In the genomic region with DNA sequence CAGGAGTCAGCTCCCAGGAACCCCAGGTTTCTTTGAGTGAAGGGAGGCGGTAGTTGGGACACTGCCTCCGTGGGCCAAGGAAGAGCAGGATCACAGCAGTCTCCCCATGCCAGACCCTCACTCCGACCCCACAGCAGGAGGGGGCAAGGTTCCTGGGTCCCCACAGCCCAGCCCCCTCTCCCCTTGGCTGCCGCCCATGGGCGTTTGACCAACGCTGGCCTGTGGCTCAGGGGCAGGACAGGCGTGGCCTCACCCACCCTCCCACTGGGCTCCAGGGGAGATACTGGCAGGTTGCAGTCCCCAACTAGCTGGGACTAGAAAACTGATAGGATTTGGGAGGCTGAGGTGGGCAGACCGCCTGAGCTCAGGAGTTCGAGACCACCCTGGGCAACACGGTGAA, we compare ENCODE assay signal across 27 cellular contexts. TPM values are rescaled to one million over a fixed set of nuclear protein-coding genes. Genes with fewer than 3 reads are reported as not detected.
"Had no signal": no experiment of that assay in that cellular context is flagged by ENCODE, and none has a peak within 500 bp of the region (broad histone marks: within the 10 kb centered on the region; RNA-seq: fewer than 3 reads in every experiment).

No MANE protein-coding gene starts in this region.

- DNase-seq: hippocampal formation; kidney glomerular epithelial cell; left colon; left lung; lower lobe of right lung; mammary epithelial cell; mesenchymal stem cell; naive thymus-derived CD8-positive, alpha-beta T cell; retina; right cardiac atrium; stimulated activated CD4-positive, alpha-beta T cell treated with anti-CD3 and anti-CD28 coated beads, Interleukin-1b, Interleukin-23, amount 100 ng/mL, for 48 hours; stimulated activated CD4-positive, alpha-beta T cell treated with anti-CD3 and anti-CD28 coated beads, Interleukin-2, amount 100 ng/mL, for 48 hours; stimulated activated naive B cell treated with anti-CD40 and anti-IgM and Interleukin-4, amounts not matched to agents 10 μg/mL and 1 μg/mL and 100 μg/mL, for 72 hours; stimulated activated naive CD8-positive, alpha-beta T cell treated with anti-CD3 and anti-CD28 coated beads, Interleukin-15, Interleukin-2, amounts not matched to agents 100 U/mL and 50 U/mL, for 24 hours; stomach; testis; thyroid gland; transverse colon; upper lobe of left lung had no signal

- ATAC-seq: left colon; left lung; lower lobe of right lung; naive thymus-derived CD8-positive, alpha-beta T cell; pancreas; right cardiac atrium; stimulated activated naive B cell treated with anti-CD40 and anti-IgM and Interleukin-4, amounts not matched to agents 10 μg/mL and 1 μg/mL and 100 μg/mL, for 72 hours; stimulated activated naive CD8-positive, alpha-beta T cell treated with anti-CD3 and anti-CD28 coated beads, Interleukin-15, Interleukin-2, amounts not matched to agents 100 U/mL and 50 U/mL, for 24 hours had no signal

- H3K27ac Mint-ChIP-seq: nephron; stimulated activated naive B cell treated with anti-CD40 and anti-IgM and Interleukin-4, amounts not matched to agents 10 μg/mL and 1 μg/mL and 100 μg/mL, for 72 hours had no signal

- FAIRE-seq: keratinocyte, pancreas had no signal

- H3K4me2 ChIP-seq: smooth muscle cell had no signal

- H3K4me3 ChIP-seq: left lung, lower lobe of right lung, pancreas, prostate gland, smooth muscle cell, stomach, testis, thyroid gland, transverse colon, upper lobe of left lung, vagina had no signal

- H3K9me3 Mint-ChIP-seq: naive thymus-derived CD8-positive, alpha-beta T cell; nephron; neural crest cell; stimulated activated naive B cell treated with anti-CD40 and anti-IgM and Interleukin-4, amounts not matched to agents 10 μg/mL and 1 μg/mL and 100 μg/mL, for 72 hours had no signal

- H3K9me3 ChIP-seq: left lung, lower lobe of right lung, pancreas, prostate gland, stomach, testis, thyroid gland, transverse colon, upper lobe of left lung, vagina had no signal

- H3K4me1 ChIP-seq: left lung, lower lobe of right lung, pancreas, prostate gland, thyroid gland, transverse colon had no signal

- H3K4me1 Mint-ChIP-seq: nephron, neural crest cell had no signal

- H3K27ac ChIP-seq: left lung, lower lobe of right lung, pancreas, prostate gland, stomach, testis, thyroid gland, transverse colon, upper lobe of left lung, vagina had no signal

- H3K27me3 ChIP-seq: left lung, pancreas, stomach, testis, thyroid gland, transverse colon, upper lobe of left lung, vagina had no signal

- H3K4me3 Mint-ChIP-seq: naive thymus-derived CD8-positive, alpha-beta T cell; nephron; neural crest cell; stimulated activated naive B cell treated with anti-CD40 and anti-IgM and Interleukin-4, amounts not matched to agents 10 μg/mL and 1 μg/mL and 100 μg/mL, for 72 hours had no signal

- H3K27me3 Mint-ChIP-seq: naive thymus-derived CD8-positive, alpha-beta T cell; stimulated activated naive B cell treated with anti-CD40 and anti-IgM and Interleukin-4, amounts not matched to agents 10 μg/mL and 1 μg/mL and 100 μg/mL, for 72 hours had no signal

RNA-seq across cellular contexts. Expression of gene CERS1, which starts 14.1 kb away (rescaled TPM):
- total RNA-seq: lower lobe of right lung; naive thymus-derived CD8-positive, alpha-beta T cell; transverse colon had no signal
- polyA plus RNA-seq: liver; naive thymus-derived CD8-positive, alpha-beta T cell had no signal

RNA-seq across cellular contexts. Expression of gene HOMER3, which starts 31.0 kb away (rescaled TPM):
- polyA plus RNA-seq: naive thymus-derived CD8-positive, alpha-beta T cell had no signal
